Comparison of ENCODE assay signal across 1 cellular context in the genomic region with DNA sequence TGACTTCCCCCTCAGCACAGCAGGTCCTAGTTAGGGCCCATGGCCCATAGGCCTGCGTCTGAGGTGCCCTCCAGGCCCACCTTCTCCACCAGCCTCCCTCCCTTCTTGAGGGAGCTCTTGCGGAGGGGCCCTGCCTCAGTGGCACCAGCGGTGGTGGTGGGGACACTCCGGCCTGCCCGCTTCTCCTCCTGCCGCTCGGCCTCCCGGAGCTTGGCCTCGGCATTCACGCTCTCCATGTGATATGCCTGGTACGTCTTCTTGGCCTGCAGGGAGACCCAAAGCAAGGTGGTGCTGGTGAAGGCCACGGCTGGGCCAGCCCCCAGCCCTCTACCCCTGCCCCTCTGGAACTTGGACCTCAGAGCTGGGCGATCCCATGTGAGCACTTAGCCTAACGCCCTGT.
TF ChIP-seq lines count a peak whose summit lies in the region.

No MANE protein-coding gene starts in this region.

TF ChIP-seq in HepG2, 621 proteins besides CTCF, POLR2A, EP300 and RAD21:
- TF ChIP-seq, protein P1, sequence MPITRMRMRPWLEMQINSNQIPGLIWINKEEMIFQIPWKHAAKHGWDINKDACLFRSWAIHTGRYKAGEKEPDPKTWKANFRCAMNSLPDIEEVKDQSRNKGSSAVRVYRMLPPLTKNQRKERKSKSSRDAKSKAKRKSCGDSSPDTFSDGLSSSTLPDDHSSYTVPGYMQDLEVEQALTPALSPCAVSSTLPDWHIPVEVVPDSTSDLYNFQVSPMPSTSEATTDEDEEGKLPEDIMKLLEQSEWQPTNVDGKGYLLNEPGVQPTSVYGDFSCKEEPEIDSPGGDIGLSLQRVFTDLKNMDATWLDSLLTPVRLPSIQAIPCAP (CRISPR knock-in tag; IDR thresholded peaks at IDR 0.05; ENCODE audit: low read depth) = no peak
- TF ChIP-seq, protein P2, sequence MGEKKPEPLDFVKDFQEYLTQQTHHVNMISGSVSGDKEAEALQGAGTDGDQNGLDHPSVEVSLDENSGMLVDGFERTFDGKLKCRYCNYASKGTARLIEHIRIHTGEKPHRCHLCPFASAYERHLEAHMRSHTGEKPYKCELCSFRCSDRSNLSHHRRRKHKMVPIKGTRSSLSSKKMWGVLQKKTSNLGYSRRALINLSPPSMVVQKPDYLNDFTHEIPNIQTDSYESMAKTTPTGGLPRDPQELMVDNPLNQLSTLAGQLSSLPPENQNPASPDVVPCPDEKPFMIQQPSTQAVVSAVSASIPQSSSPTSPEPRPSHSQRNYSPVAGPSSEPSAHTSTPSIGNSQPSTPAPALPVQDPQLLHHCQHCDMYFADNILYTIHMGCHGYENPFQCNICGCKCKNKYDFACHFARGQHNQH (CRISPR knock-in tag; IDR thresholded peaks at IDR 0.05) = no peak
- TF ChIP-seq XRCC5 (optimal IDR thresholded peaks at IDR 0.05; ENCODE audit: low read length) (no peak), SMYD3 (CRISPR knock-in tag; IDR thresholded peaks at IDR 0.05) (no peak), KLF15 (CRISPR knock-in tag; IDR thresholded peaks at IDR 0.05; ENCODE audit: borderline replicate concordance) (no peak), ZNF724P (CRISPR knock-in tag; IDR thresholded peaks at IDR 0.05; ENCODE audit: borderline replicate concordance) (no peak), ZFP90 (CRISPR knock-in tag; IDR thresholded peaks at IDR 0.05; ENCODE audit: borderline replicate concordance) (no peak)
- TF ChIP-seq, protein P3, sequence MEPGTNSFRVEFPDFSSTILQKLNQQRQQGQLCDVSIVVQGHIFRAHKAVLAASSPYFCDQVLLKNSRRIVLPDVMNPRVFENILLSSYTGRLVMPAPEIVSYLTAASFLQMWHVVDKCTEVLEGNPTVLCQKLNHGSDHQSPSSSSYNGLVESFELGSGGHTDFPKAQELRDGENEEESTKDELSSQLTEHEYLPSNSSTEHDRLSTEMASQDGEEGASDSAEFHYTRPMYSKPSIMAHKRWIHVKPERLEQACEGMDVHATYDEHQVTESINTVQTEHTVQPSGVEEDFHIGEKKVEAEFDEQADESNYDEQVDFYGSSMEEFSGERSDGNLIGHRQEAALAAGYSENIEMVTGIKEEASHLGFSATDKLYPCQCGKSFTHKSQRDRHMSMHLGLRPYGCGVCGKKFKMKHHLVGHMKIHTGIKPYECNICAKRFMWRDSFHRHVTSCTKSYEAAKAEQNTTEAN (CRISPR knock-in tag; conservative IDR thresholded peaks at IDR 0.05) = no peak
- TF ChIP-seq, protein P4, sequence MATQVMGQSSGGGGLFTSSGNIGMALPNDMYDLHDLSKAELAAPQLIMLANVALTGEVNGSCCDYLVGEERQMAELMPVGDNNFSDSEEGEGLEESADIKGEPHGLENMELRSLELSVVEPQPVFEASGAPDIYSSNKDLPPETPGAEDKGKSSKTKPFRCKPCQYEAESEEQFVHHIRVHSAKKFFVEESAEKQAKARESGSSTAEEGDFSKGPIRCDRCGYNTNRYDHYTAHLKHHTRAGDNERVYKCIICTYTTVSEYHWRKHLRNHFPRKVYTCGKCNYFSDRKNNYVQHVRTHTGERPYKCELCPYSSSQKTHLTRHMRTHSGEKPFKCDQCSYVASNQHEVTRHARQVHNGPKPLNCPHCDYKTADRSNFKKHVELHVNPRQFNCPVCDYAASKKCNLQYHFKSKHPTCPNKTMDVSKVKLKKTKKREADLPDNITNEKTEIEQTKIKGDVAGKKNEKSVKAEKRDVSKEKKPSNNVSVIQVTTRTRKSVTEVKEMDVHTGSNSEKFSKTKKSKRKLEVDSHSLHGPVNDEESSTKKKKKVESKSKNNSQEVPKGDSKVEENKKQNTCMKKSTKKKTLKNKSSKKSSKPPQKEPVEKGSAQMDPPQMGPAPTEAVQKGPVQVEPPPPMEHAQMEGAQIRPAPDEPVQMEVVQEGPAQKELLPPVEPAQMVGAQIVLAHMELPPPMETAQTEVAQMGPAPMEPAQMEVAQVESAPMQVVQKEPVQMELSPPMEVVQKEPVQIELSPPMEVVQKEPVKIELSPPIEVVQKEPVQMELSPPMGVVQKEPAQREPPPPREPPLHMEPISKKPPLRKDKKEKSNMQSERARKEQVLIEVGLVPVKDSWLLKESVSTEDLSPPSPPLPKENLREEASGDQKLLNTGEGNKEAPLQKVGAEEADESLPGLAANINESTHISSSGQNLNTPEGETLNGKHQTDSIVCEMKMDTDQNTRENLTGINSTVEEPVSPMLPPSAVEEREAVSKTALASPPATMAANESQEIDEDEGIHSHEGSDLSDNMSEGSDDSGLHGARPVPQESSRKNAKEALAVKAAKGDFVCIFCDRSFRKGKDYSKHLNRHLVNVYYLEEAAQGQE (IDR thresholded peaks at IDR 0.05; ENCODE audit: borderline replicate concordance in 1 of 2, low read depth in 1 of 2, low read length in 2 of 2) = no peak
- TF ChIP-seq, protein P5, sequence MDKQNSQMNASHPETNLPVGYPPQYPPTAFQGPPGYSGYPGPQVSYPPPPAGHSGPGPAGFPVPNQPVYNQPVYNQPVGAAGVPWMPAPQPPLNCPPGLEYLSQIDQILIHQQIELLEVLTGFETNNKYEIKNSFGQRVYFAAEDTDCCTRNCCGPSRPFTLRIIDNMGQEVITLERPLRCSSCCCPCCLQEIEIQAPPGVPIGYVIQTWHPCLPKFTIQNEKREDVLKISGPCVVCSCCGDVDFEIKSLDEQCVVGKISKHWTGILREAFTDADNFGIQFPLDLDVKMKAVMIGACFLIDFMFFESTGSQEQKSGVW (CRISPR knock-in tag; IDR thresholded peaks at IDR 0.05; ENCODE audit: borderline replicate concordance) = no peak
